Comparison of ENCODE assay signal across 1 cellular context in genomic region chr5:150774145-150774544, GRCh38.
A peak's percentile ranks its signal among the peaks of the same experiment; 100 is the strongest.
TF ChIP-seq lines count a peak whose summit lies in the region.

No MANE protein-coding gene starts in this region.

TF ChIP-seq in K562, 482 proteins besides CTCF, POLR2A, EP300 and RAD21 (continued from another document and continues in another):
- TF ChIP-seq ATF4 (CRISPR knock-in tag; IDR thresholded peaks at IDR 0.05) (peak; percentile 55; the same call in 1 of the 2 replicates), JUN (IDR thresholded peaks at IDR 0.05; ENCODE audit: borderline replicate concordance, low read depth, low read length) (peak; percentile 58; the same call in 1 of the 2 replicates), JUN (CRISPR knock-in tag; IDR thresholded peaks at IDR 0.05; ENCODE audit: borderline replicate concordance) (no peak), SMAD3 (CRISPR knock-in tag; conservative IDR thresholded peaks at IDR 0.05) (peak; percentile 79; the same call in 1 of the 2 replicates), KDM1A (IDR thresholded peaks at IDR 0.05) (peak; percentile 93 to 94), MCM7 (IDR thresholded peaks at IDR 0.05) (no peak), XRCC5 (IDR thresholded peaks at IDR 0.05; ENCODE audit: low read depth, low read length) (no peak), EHMT2 (IDR thresholded peaks at IDR 0.05) (peak; percentile 75; the same call in 1 of the 2 replicates), TCFL5 (CRISPR knock-in tag; conservative IDR thresholded peaks at IDR 0.05) (0 out of 2 replicates have a peak, but pooled peaks have one; percentile 48), FOXJ3 (CRISPR knock-in tag; IDR thresholded peaks at IDR 0.05) (no peak), BHLHE40 (IDR thresholded peaks at IDR 0.05; ENCODE audit: low read length) (peak; percentile 22; the same call in 1 of the 2 replicates), SMARCC2 (IDR thresholded peaks at IDR 0.05; ENCODE audit: low read depth) (peak; percentile 72; the same call in 1 of the 2 replicates), USF2 (CRISPR knock-in tag; IDR thresholded peaks at IDR 0.05) (no peak), NCOA2 (IDR thresholded peaks at IDR 0.05; ENCODE audit: partially characterized antibody in 2 of 2) (peak in 1 of 2 experiments; percentile 51), RBM25 (IDR thresholded peaks at IDR 0.05; ENCODE audit: low read depth, low read length, severe bottlenecking) (no peak), MTA2 (IDR thresholded peaks at IDR 0.05; ENCODE audit: low read depth) (peak; percentile 37), FOXM1 (IDR thresholded peaks at IDR 0.05; ENCODE audit: low read depth) (0 out of 2 replicates have a peak, but pooled peaks have one; percentile 16), FOXM1 (CRISPR knock-in tag; IDR thresholded peaks at IDR 0.05; ENCODE audit: low read depth) (no peak), TEAD4 (IDR thresholded peaks at IDR 0.05; ENCODE audit: low read length) (peak; percentile 76), TEAD4 (CRISPR knock-in tag; IDR thresholded peaks at IDR 0.05; ENCODE audit: borderline replicate concordance) (no peak), TEAD1 (CRISPR knock-in tag; IDR thresholded peaks at IDR 0.05) (peak in 1 of 2 experiments; percentile 64; a peak in 1 of 4 replicates), RNF2 (IDR thresholded peaks at IDR 0.05) (peak; percentile 66; the same call in 1 of the 2 replicates), DACH1 (IDR thresholded peaks at IDR 0.05; ENCODE audit: partially characterized antibody) (no peak), E2F8 (IDR thresholded peaks at IDR 0.05; ENCODE audit: low read depth, partially characterized antibody) (peak; percentile 28), FOXP1 (CRISPR knock-in tag; IDR thresholded peaks at IDR 0.05) (no peak), TSHZ1 (CRISPR knock-in tag; IDR thresholded peaks at IDR 0.05) (no peak), ZNF146 (CRISPR knock-in tag; IDR thresholded peaks at IDR 0.05; ENCODE audit: unreplicated experiment) (no peak), SIX5 (IDR thresholded peaks at IDR 0.05; ENCODE audit: borderline replicate concordance in 1 of 2, insufficient read depth in 1 of 2, low read depth in 1 of 2, low read length in 2 of 2) (no peak), PHTF2 (CRISPR knock-in tag; IDR thresholded peaks at IDR 0.05) (no peak), NFE2 (IDR thresholded peaks at IDR 0.05; ENCODE audit: low read depth) (0 out of 2 replicates have a peak, but pooled peaks have one; percentile 26), MYC (IDR thresholded peaks at IDR 0.05; ENCODE audit: low read depth, low read length) (peak; percentile 37; the same call in 1 of the 2 replicates), MYC (CRISPR knock-in tag; IDR thresholded peaks at IDR 0.05; ENCODE audit: borderline replicate concordance, low read depth) (no peak), ARNT (IDR thresholded peaks at IDR 0.05) (peak in 1 of 2 experiments; percentile 83; a peak in 1 of 4 replicates), SMARCE1 (IDR thresholded peaks at IDR 0.05) (peak; percentile 90; the same call in 1 of the 2 replicates), ZNF644 (tag; IDR thresholded peaks at IDR 0.05; ENCODE audit: low read depth) (peak; percentile 90), SRSF3 (IDR thresholded peaks at IDR 0.05; ENCODE audit: insufficient read depth, low read length) (no peak), PPARD (CRISPR knock-in tag; IDR thresholded peaks at IDR 0.05) (no peak), PKNOX1 (IDR thresholded peaks at IDR 0.05) (peak; percentile 42; the same call in 1 of the 2 replicates), TAF1 (IDR thresholded peaks at IDR 0.05; ENCODE audit: control insufficient read depth, extremely low read depth, insufficient read depth, low read length, severe bottlenecking) (no peak), NR2C2 (CRISPR knock-in tag; IDR thresholded peaks at IDR 0.05) (no peak), NR2C2 (tag; IDR thresholded peaks at IDR 0.05) (peak; percentile 82), MTA1 (IDR thresholded peaks at IDR 0.05; ENCODE audit: borderline replicate concordance) (peak; percentile 52; the same call in 1 of the 2 replicates), MAFG (tag; conservative IDR thresholded peaks at IDR 0.05) (no peak), NFE2L1 (tag; IDR thresholded peaks at IDR 0.05; ENCODE audit: borderline replicate concordance, low read depth) (no peak), RCOR1 (IDR thresholded peaks at IDR 0.05; ENCODE audit: borderline replicate concordance in 1 of 2, low read depth in 2 of 2, low read length in 2 of 2) (peak in 1 of 2 experiments; percentile 98; a peak in 3 of 4 replicates), L3MBTL2 (IDR thresholded peaks at IDR 0.05) (peak; percentile 29; the same call in 1 of the 2 replicates), JUND (IDR thresholded peaks at IDR 0.05; ENCODE audit: borderline replicate concordance, low read depth, low read length) (peak; percentile 74), JUND (tag; IDR thresholded peaks at IDR 0.05; ENCODE audit: borderline replicate concordance, low read depth, low read length) (peak; percentile 82; the same call in 1 of the 3 replicates), TAF9B (IDR thresholded peaks at IDR 0.05; ENCODE audit: partially characterized antibody) (peak; percentile 14), TCF3 (CRISPR knock-in tag; IDR thresholded peaks at IDR 0.05) (peak; percentile 44), RBFOX2 (IDR thresholded peaks at IDR 0.05; ENCODE audit: low read depth, low read length) (no peak), RBM14 (IDR thresholded peaks at IDR 0.05; ENCODE audit: borderline replicate concordance, insufficient read depth, low read depth, low read length) (no peak), SOX6 (IDR thresholded peaks at IDR 0.05) (peak; percentile 93), ATF7 (IDR thresholded peaks at IDR 0.05) (peak; percentile 67), HDAC8 (tag; IDR thresholded peaks at IDR 0.05) (no peak)
- TF ChIP-seq, protein P1, sequence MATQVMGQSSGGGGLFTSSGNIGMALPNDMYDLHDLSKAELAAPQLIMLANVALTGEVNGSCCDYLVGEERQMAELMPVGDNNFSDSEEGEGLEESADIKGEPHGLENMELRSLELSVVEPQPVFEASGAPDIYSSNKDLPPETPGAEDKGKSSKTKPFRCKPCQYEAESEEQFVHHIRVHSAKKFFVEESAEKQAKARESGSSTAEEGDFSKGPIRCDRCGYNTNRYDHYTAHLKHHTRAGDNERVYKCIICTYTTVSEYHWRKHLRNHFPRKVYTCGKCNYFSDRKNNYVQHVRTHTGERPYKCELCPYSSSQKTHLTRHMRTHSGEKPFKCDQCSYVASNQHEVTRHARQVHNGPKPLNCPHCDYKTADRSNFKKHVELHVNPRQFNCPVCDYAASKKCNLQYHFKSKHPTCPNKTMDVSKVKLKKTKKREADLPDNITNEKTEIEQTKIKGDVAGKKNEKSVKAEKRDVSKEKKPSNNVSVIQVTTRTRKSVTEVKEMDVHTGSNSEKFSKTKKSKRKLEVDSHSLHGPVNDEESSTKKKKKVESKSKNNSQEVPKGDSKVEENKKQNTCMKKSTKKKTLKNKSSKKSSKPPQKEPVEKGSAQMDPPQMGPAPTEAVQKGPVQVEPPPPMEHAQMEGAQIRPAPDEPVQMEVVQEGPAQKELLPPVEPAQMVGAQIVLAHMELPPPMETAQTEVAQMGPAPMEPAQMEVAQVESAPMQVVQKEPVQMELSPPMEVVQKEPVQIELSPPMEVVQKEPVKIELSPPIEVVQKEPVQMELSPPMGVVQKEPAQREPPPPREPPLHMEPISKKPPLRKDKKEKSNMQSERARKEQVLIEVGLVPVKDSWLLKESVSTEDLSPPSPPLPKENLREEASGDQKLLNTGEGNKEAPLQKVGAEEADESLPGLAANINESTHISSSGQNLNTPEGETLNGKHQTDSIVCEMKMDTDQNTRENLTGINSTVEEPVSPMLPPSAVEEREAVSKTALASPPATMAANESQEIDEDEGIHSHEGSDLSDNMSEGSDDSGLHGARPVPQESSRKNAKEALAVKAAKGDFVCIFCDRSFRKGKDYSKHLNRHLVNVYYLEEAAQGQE (CRISPR knock-in tag; IDR thresholded peaks at IDR 0.05; ENCODE audit: low read depth), result no peak
- TF ChIP-seq, protein P2, sequence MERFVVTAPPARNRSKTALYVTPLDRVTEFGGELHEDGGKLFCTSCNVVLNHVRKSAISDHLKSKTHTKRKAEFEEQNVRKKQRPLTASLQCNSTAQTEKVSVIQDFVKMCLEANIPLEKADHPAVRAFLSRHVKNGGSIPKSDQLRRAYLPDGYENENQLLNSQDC (CRISPR knock-in tag; IDR thresholded peaks at IDR 0.05), result no peak
- TF ChIP-seq, protein P3, sequence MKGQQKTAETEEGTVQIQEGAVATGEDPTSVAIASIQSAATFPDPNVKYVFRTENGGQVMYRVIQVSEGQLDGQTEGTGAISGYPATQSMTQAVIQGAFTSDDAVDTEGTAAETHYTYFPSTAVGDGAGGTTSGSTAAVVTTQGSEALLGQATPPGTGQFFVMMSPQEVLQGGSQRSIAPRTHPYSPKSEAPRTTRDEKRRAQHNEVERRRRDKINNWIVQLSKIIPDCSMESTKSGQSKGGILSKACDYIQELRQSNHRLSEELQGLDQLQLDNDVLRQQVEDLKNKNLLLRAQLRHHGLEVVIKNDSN (CRISPR knock-in tag; IDR thresholded peaks at IDR 0.05), result no peak
- TF ChIP-seq, protein P4, sequence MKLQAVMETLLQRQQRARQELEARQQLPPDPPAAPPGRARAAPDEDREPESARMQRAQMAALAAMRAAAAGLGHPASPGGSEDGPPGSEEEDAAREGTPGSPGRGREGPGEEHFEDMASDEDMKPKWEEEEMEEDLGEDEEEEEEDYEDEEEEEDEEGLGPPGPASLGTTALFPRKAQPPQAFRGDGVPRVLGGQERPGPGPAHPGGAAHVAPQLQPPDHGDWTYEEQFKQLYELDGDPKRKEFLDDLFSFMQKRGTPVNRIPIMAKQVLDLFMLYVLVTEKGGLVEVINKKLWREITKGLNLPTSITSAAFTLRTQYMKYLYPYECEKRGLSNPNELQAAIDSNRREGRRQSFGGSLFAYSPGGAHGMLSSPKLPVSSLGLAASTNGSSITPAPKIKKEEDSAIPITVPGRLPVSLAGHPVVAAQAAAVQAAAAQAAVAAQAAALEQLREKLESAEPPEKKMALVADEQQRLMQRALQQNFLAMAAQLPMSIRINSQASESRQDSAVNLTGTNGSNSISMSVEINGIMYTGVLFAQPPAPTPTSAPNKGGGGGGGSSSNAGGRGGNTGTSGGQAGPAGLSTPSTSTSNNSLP (IDR thresholded peaks at IDR 0.05; ENCODE audit: borderline replicate concordance, low read depth, low read length), result 0 out of 2 replicates have a peak, but pooled peaks have one; percentile 11
